Comparison of ENCODE assay signal across 17 cellular contexts in the genomic region with DNA sequence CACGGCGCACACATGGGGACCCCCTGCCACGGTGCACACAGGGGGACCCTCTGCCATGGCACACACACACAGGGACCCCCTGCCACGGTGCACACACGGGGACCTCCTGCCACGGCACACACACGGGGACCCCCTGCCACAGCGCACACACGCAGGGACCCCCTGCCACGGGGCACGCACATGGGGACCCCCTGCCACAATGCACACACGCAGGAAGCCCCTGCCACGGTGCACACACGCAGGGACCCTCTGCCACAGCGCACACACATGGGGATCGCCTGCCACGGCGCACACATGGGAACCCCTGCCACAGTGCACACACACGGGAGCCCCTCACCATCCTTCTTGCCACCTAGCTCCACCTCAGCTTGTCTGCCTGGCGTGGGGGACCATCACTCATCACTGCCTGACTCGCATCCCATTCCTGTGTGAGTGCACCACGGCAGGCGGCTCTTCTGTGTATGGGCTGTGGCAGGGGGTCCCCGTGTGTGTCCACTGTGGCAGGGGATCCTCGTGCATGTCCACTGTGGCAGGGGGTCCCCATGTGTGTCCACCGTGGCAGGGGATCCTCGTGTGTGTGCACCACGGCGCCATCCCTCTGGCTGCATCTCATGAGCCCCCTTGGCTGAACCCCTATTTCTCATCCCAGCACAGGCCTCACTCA.
A peak's percentile ranks its signal among the peaks of the same experiment; 100 is the strongest.
DNase-seq lines count a peak whose midpoint lies in the region; ATAC-seq, FAIRE-seq and TF ChIP-seq lines count a peak whose summit lies in the region.
"Had no signal": no experiment of that assay in that cellular context is flagged by ENCODE, and none has a peak within 500 bp of the region (broad histone marks: within the 10 kb centered on the region; RNA-seq: fewer than 3 reads in every experiment).

No MANE protein-coding gene starts in this region.

- H4K20me1 ChIP-seq in GM23338 (replicated peaks; ENCODE audit: insufficient read depth): no peaks in the 10 kb centered on the region

- no peak overlapping the region for H2BK15ac ChIP-seq in mesenchymal stem cell (ENCODE audit: low read depth, poor library complexity, severe bottlenecking)

- no peak for TF ChIP-seq CTCF in GM23338 (conservative IDR thresholded peaks at IDR 0.05; ENCODE audit: low read depth in 2 of 2)
- TF ChIP-seq CTCF in WTC11 (IDR thresholded peaks at IDR 0.05): no peak

- H3K27ac Mint-ChIP-seq in GM23338 (no peak overlapping the region), WTC11 (peak overlapping the region; percentile 52; the same call in 1 of the 2 replicates)
- peak overlapping the region; percentile 17 for H3K27ac Mint-ChIP-seq in stimulated activated effector memory CD8-positive, alpha-beta T cell treated with anti-CD3 and anti-CD28 coated beads, Interleukin-12 subunit alpha, Interleukin-12 subunit beta, amount 100 ng/mL, for 72 hours
- H3K27ac Mint-ChIP-seq: B cell had no signal

- H2AFZ ChIP-seq in GM23338 (no peak overlapping the region), mesenchymal stem cell (ENCODE audit: low read depth, low read length) (no peak overlapping the region)

- H3K36me3 ChIP-seq in GM23338 (ENCODE audit: insufficient read depth): no peaks in the 10 kb centered on the region
- H3K36me3 ChIP-seq in mesenchymal stem cell (ENCODE audit: control insufficient read depth in 1 of 2, insufficient read depth in 2 of 2, low read depth in 1 of 2, low read length in 2 of 2): peaks cover 0 to 46% of the 10 kb centered on the region in 2 experiments
- H3K36me3 ChIP-seq: SJCRH30 had no signal

- H3K27me3 Mint-ChIP-seq in GM23338 (ENCODE audit: insufficient read depth, low read depth, poor library complexity): peaks cover 16% of the 10 kb centered on the region
- no peaks in the 10 kb centered on the region for H3K27me3 Mint-ChIP-seq in WTC11 (ENCODE audit: low read depth)
- H3K27me3 Mint-ChIP-seq: B cell; CD4-positive, CD25-positive, alpha-beta regulatory T cell had no signal

- DNase-seq in GM23338 (ENCODE audit: low spot score): no peak
- DNase-seq in WTC11 (ENCODE audit: low spot score): no peak
- no peak for DNase-seq in mesenchymal stem cell
- no peak for DNase-seq in stimulated activated effector memory CD8-positive, alpha-beta T cell treated with anti-CD3 and anti-CD28 coated beads, Interleukin-12 subunit alpha, Interleukin-12 subunit beta, amount 100 ng/mL, for 72 hours (ENCODE audit: low spot score in 2 of 2)
- no peak for DNase-seq in NCI-H1694 treated with DMSO at 0.1 percent for 48 hours (lab: John Stamatoyannopoulos, UW)
- no peak for DNase-seq in T-helper 1 cell
- DNase-seq in H54 (ENCODE audit: insufficient read length, low spot score): no peak
- DNase-seq: Caco-2; CD4-positive, CD25-positive, alpha-beta regulatory T cell; EL; IMR-90; Kasumi-1; NCI-H1930; NCI-H446; NK-92 treated with Interleukin-12 subunit alpha and Interleukin-12 subunit beta, amount 100 ng/mL, for 24 hours; SJCRH30 had no signal

- H3K36me3 Mint-ChIP-seq in GM23338 (ENCODE audit: low read depth): peaks cover 12% of the 10 kb centered on the region; the same call in 1 of the 3 replicates
- peaks cover 8% of the 10 kb centered on the region; the same call in 1 of the 2 replicates for H3K36me3 Mint-ChIP-seq in WTC11
- peaks cover 28% of the 10 kb centered on the region for H3K36me3 Mint-ChIP-seq in stimulated activated effector memory CD8-positive, alpha-beta T cell treated with anti-CD3 and anti-CD28 coated beads, Interleukin-12 subunit alpha, Interleukin-12 subunit beta, amount 100 ng/mL, for 72 hours

- H3K4me1 Mint-ChIP-seq in GM23338: peaks cover 14% of the 10 kb centered on the region; the same call in 2 of the 3 replicates
- peaks cover 14% of the 10 kb centered on the region for H3K4me1 Mint-ChIP-seq in WTC11
- H3K4me1 Mint-ChIP-seq in stimulated activated effector memory CD8-positive, alpha-beta T cell treated with anti-CD3 and anti-CD28 coated beads, Interleukin-12 subunit alpha, Interleukin-12 subunit beta, amount 100 ng/mL, for 72 hours: no peaks in the 10 kb centered on the region
- H3K4me1 Mint-ChIP-seq: B cell; CD4-positive, CD25-positive, alpha-beta regulatory T cell had no signal

- H4K8ac ChIP-seq in mesenchymal stem cell (ENCODE audit: low read length): no peak overlapping the region

- H3K18ac ChIP-seq in mesenchymal stem cell (ENCODE audit: low read depth in 1 of 2, low read length in 2 of 2): no peak overlapping the region

- H3K79me2 ChIP-seq in GM23338 (replicated peaks; ENCODE audit: insufficient read depth): no peaks in the 10 kb centered on the region

- POLR2A ChIA-PET in WTC11 (lab: Charles Lee): interaction anchor here (0.6 kb wide), 1 partner anchor 337 kb away, joined by 6 read pairs; no protein-coding TSS in a partner anchor

- ATAC-seq in GM23338 (no peak), WTC11 (no peak)
- peak; percentile 11 for ATAC-seq in stimulated activated effector memory CD8-positive, alpha-beta T cell treated with anti-CD3 and anti-CD28 coated beads, Interleukin-12 subunit alpha, Interleukin-12 subunit beta, amount 100 ng/mL, for 72 hours

- H3K9me2 ChIP-seq in GM23338 (ENCODE audit: insufficient read depth): no peaks in the 10 kb centered on the region

- H3K4me1 ChIP-seq in GM23338 (ENCODE audit: insufficient read depth) (0 out of 2 replicates have a peak, but pooled peaks cover 5% of the 10 kb centered on the region), mesenchymal stem cell (ENCODE audit: control insufficient read depth, insufficient read depth, low read depth, low read length) (peaks cover 18% of the 10 kb centered on the region)
- H3K4me1 ChIP-seq: SJCRH30 had no signal

- H3K27me3 ChIP-seq in GM23338 (ENCODE audit: insufficient read depth) (no peaks in the 10 kb centered on the region), mesenchymal stem cell (ENCODE audit: control insufficient read depth in 1 of 2, insufficient read depth in 1 of 2, low read length in 2 of 2) (no peaks in the 10 kb centered on the region)
- H3K27me3 ChIP-seq: SJCRH30 had no signal

- H2BK12ac ChIP-seq in mesenchymal stem cell (ENCODE audit: low read length in 2 of 2): no peak overlapping the region

- H3K23ac ChIP-seq in mesenchymal stem cell (ENCODE audit: low read length in 2 of 2): no peak overlapping the region

- H2BK5ac ChIP-seq in mesenchymal stem cell (ENCODE audit: low read depth, low read length, poor library complexity, severe bottlenecking): no peak overlapping the region

- H3K9me3 Mint-ChIP-seq in GM23338 (peaks cover 3% of the 10 kb centered on the region; the same call in 1 of the 3 replicates), WTC11 (no peaks in the 10 kb centered on the region)
- H3K9me3 Mint-ChIP-seq in stimulated activated effector memory CD8-positive, alpha-beta T cell treated with anti-CD3 and anti-CD28 coated beads, Interleukin-12 subunit alpha, Interleukin-12 subunit beta, amount 100 ng/mL, for 72 hours: no peaks in the 10 kb centered on the region

- H3K4ac ChIP-seq in mesenchymal stem cell (ENCODE audit: low read depth in 1 of 2, low read length in 2 of 2): no peak overlapping the region

- no peaks in the 10 kb centered on the region for H3K79me1 ChIP-seq in mesenchymal stem cell (replicated peaks; ENCODE audit: low read length, poor library complexity, severe bottlenecking)

- H2AK5ac ChIP-seq in mesenchymal stem cell (ENCODE audit: low read length, severe bottlenecking): no peak overlapping the region

- no peak overlapping the region for H3K4me3 ChIP-seq in GM23338
- no peak overlapping the region for H3K4me3 ChIP-seq in mesenchymal stem cell (ENCODE audit: insufficient read depth in 1 of 2, low read depth in 1 of 2, low read length in 2 of 2)
- H3K4me3 ChIP-seq: SJCRH30 had no signal

- H3K4me3 Mint-ChIP-seq in GM23338 (no peak overlapping the region), WTC11 (no peak overlapping the region)
- no peak overlapping the region for H3K4me3 Mint-ChIP-seq in stimulated activated effector memory CD8-positive, alpha-beta T cell treated with anti-CD3 and anti-CD28 coated beads, Interleukin-12 subunit alpha, Interleukin-12 subunit beta, amount 100 ng/mL, for 72 hours
- H3K4me3 Mint-ChIP-seq: B cell; CD4-positive, CD25-positive, alpha-beta regulatory T cell had no signal

- CTCF ChIA-PET in WTC11 (lab: Charles Lee): no interaction called here

- H3K4me2 ChIP-seq in GM23338 (no peak overlapping the region), mesenchymal stem cell (ENCODE audit: low read length, poor library complexity, severe bottlenecking) (no peak overlapping the region)

- no peak overlapping the region for H2BK120ac ChIP-seq in mesenchymal stem cell (ENCODE audit: low read depth, low read length)

- peak overlapping the region in 1 of 2 experiments; percentile 18 for H3K14ac ChIP-seq in mesenchymal stem cell (ENCODE audit: low read length in 2 of 2)

- H3F3A ChIP-seq in GM23338 (replicated peaks; ENCODE audit: low read depth): no peaks in the 10 kb centered on the region

- no peak overlapping the region for H3K9ac ChIP-seq in mesenchymal stem cell (ENCODE audit: low read length)

- H4K91ac ChIP-seq in mesenchymal stem cell (ENCODE audit: low read length): peak overlapping the region; percentile 34

- no peak for TF ChIP-seq POLR2A in H54 (IDR thresholded peaks at IDR 0.05; ENCODE audit: low read depth, low read length)

- FAIRE-seq in H54 (lab: Jason Lieb, UNC): no peak

- H3K27ac ChIP-seq in GM23338 (ENCODE audit: low read depth) (no peak overlapping the region), mesenchymal stem cell (ENCODE audit: low read length, poor library complexity, severe bottlenecking) (no peak overlapping the region)
- H3K27ac ChIP-seq: SJCRH30 had no signal

- H3K9me3 ChIP-seq in mesenchymal stem cell (ENCODE audit: control insufficient read depth, low read length): no peaks in the 10 kb centered on the region
- H3K9me3 ChIP-seq: Caco-2, SJCRH30 had no signal

- 93% methylated on average over 28 of the region's 29 CpGs for WGBS in mesenchymal stem cell

TF ChIP-seq in GM23338, 12 proteins besides CTCF, POLR2A, EP300 and RAD21:
- TF ChIP-seq POLR2AphosphoS5 (IDR thresholded peaks at IDR 0.05; ENCODE audit: low read depth) (0 out of 2 replicates have a peak, but pooled peaks have one; percentile 17), NANOG (IDR thresholded peaks at IDR 0.05; ENCODE audit: borderline replicate concordance) (no peak)

TF ChIP-seq in WTC11, 78 proteins besides CTCF, POLR2A, EP300 and RAD21 (continues in another document):
- TF ChIP-seq HMGA2 (CRISPR knock-in tag; IDR thresholded peaks at IDR 0.05): no peak
- TF ChIP-seq, protein P1, sequence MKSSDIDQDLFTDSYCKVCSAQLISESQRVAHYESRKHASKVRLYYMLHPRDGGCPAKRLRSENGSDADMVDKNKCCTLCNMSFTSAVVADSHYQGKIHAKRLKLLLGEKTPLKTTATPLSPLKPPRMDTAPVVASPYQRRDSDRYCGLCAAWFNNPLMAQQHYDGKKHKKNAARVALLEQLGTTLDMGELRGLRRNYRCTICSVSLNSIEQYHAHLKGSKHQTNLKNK (CRISPR knock-in tag; IDR thresholded peaks at IDR 0.05): no peak
